12 cellular contexts compared by ENCODE assay signal in genomic region chr13:97268772-97269171, GRCh38. TPM values are rescaled to one million over a fixed set of nuclear protein-coding genes. Genes with fewer than 3 reads are reported as not detected.
DNase-seq lines count a peak whose midpoint lies in the region; ATAC-seq, FAIRE-seq and TF ChIP-seq lines count a peak whose summit lies in the region.
"Had no signal": no experiment of that assay in that cellular context is flagged by ENCODE, and none has a peak within 500 bp of the region (broad histone marks: within the 10 kb centered on the region; RNA-seq: fewer than 3 reads in every experiment).

No MANE protein-coding gene starts in this region.

- H3K4me2 ChIP-seq in keratinocyte (ENCODE audit: control insufficient read depth, extremely low read depth, insufficient read depth, low read depth, low read length), result peak overlapping the region; percentile 55

- no peaks in the 10 kb centered on the region for H3K9me3 ChIP-seq in keratinocyte (ENCODE audit: control insufficient read depth, low read depth, low read length)
- no peaks in the 10 kb centered on the region for H3K9me3 ChIP-seq in upper lobe of right lung
- H3K9me3 ChIP-seq: BLaER1 treated with 17β-estradiol and CSF1 and Interleukin-3, amounts not matched to agents 10 nM and 100 nM; HAP-1 had no signal

- H3K27me3 Mint-ChIP-seq in activated CD4-positive, alpha-beta T cell treated with anti-CD3 and anti-CD28 coated beads, Interleukin-2, amount 10 ng/mL, durations not matched to agents 7 days and 5 days, result no peaks in the 10 kb centered on the region

- in situ Hi-C loops in SK-MEL-5 (cut with HindIII; ENCODE audit: low pct_unique_long_range_greater_than_20kb, low sequenced_read_pairs), result no loop called here

- H3K36me3 Mint-ChIP-seq in activated CD4-positive, alpha-beta T cell treated with anti-CD3 and anti-CD28 coated beads, Interleukin-2, amount 10 ng/mL, durations not matched to agents 7 days and 5 days (ENCODE audit: low read depth), result peaks cover 2% of the 10 kb centered on the region

- no peaks in the 10 kb centered on the region for H3K9me1 ChIP-seq in keratinocyte (ENCODE audit: control insufficient read depth, extremely low read depth, insufficient read depth, low read length)

- POLR2A ChIA-PET in activated CD4-positive, alpha-beta T cell treated with anti-CD3 and anti-CD28 coated beads, Interleukin-2, amount 10 ng/mL, durations not matched to agents 7 days and 5 days (lab: Charles Lee), result interaction anchor here (0.6 kb wide), 1 partner anchor 34 kb away, joined by 3 read pairs; no protein-coding TSS in a partner anchor

- ATAC-seq in sciatic nerve (peak; percentile 43), upper lobe of right lung (no peak)

- H3K36me3 ChIP-seq in keratinocyte (ENCODE audit: control insufficient read depth in 2 of 2, extremely low read depth in 1 of 2, insufficient read depth in 2 of 2, low read length in 2 of 2) (peaks cover 0 to 3% of the 10 kb centered on the region in 2 experiments), upper lobe of right lung (no peaks in the 10 kb centered on the region)
- H3K36me3 ChIP-seq: HAP-1 had no signal

- no peaks in the 10 kb centered on the region for H3K9me3 Mint-ChIP-seq in activated CD4-positive, alpha-beta T cell treated with anti-CD3 and anti-CD28 coated beads, Interleukin-2, amount 10 ng/mL, durations not matched to agents 7 days and 5 days

- intact Hi-C loops in sciatic nerve (cut with DNase I) (no loop called here), upper lobe of right lung (cut with DNase I) (no loop called here)

- TF ChIP-seq CTCF in keratinocyte (optimal IDR thresholded peaks at IDR 0.05 in 1 of 3, IDR thresholded peaks at IDR 0.05 in 1 of 3, conservative IDR thresholded peaks at IDR 0.05 in 1 of 3; ENCODE audit: extremely low read depth in 1 of 3, insufficient read depth in 2 of 3, low read length in 3 of 3) (peak; percentile 22 to 61 (median 33)), upper lobe of right lung (IDR thresholded peaks at IDR 0.05) (no peak)

- H3K9ac ChIP-seq in keratinocyte (ENCODE audit: control insufficient read depth, extremely low read depth, insufficient read depth, low read length), result peak overlapping the region; percentile 8
- H3K9ac ChIP-seq: BLaER1 treated with 17β-estradiol and CSF1 and Interleukin-3, amounts not matched to agents 10 nM and 100 nM had no signal

- peaks cover 5% of the 10 kb centered on the region for H3K4me1 Mint-ChIP-seq in activated CD4-positive, alpha-beta T cell treated with anti-CD3 and anti-CD28 coated beads, Interleukin-2, amount 10 ng/mL, durations not matched to agents 7 days and 5 days

- H3K79me2 ChIP-seq in keratinocyte (ENCODE audit: control insufficient read depth, insufficient read depth, low read length), result peaks cover 23% of the 10 kb centered on the region

- no peak for FAIRE-seq in keratinocyte (lab: Jason Lieb, UNC)

- peaks cover 37% of the 10 kb centered on the region for H3K4me1 ChIP-seq in keratinocyte (ENCODE audit: control insufficient read depth, extremely low read depth, insufficient read depth, low read length)
- peaks cover 63% of the 10 kb centered on the region for H3K4me1 ChIP-seq in upper lobe of right lung

- dilution Hi-C loops in keratinocyte (cut with MboI; ENCODE audit: extremely low pct_ligation_motif_present, low sequenced_read_pairs), result no loop called here

- H3K27ac ChIP-seq in cingulate gyrus (ENCODE audit: low read depth, low read length) (peak overlapping the region; percentile 19), keratinocyte (ENCODE audit: control insufficient read depth, insufficient read depth, low read length) (peak overlapping the region; percentile 41), upper lobe of right lung (no peak overlapping the region)
- H3K27ac ChIP-seq: BLaER1 treated with 17β-estradiol and CSF1 and Interleukin-3, amounts not matched to agents 10 nM and 100 nM had no signal

- CTCF ChIA-PET in activated CD4-positive, alpha-beta T cell treated with anti-CD3 and anti-CD28 coated beads, Interleukin-2, amount 10 ng/mL, durations not matched to agents 7 days and 5 days (lab: Charles Lee), result no interaction called here

- H4K20me1 ChIP-seq in keratinocyte (ENCODE audit: control insufficient read depth, extremely low read depth, insufficient read depth, low read length), result no peaks in the 10 kb centered on the region

- H3K4me3 Mint-ChIP-seq in activated CD4-positive, alpha-beta T cell treated with anti-CD3 and anti-CD28 coated beads, Interleukin-2, amount 10 ng/mL, durations not matched to agents 7 days and 5 days, result no peak overlapping the region

- DNase-seq in SK-MEL-5 (ENCODE audit: low read depth, low spot score) (peak; percentile 21), keratinocyte (ENCODE audit: low read depth, low spot score) (no peak), sciatic nerve (ENCODE audit: low spot score) (no peak), NCI-H510A treated with DMSO at 0.1 percent for 48 hours (lab: John Stamatoyannopoulos, UW) (no peak), AG20443 (ENCODE audit: low spot score) (no peak), upper lobe of right lung (no peak)
- no peak for DNase-seq in activated CD4-positive, alpha-beta T cell treated with anti-CD3 and anti-CD28 coated beads, Interleukin-2, amount 10 ng/mL, durations not matched to agents 7 days and 5 days
- DNase-seq: activated CD4-positive, alpha-beta T cell treated with anti-CD3 and anti-CD28 coated beads for 1 hour; activated T-cell treated with anti-CD3 and anti-CD28 coated beads, Interleukin-2, amount 50 U/mL, for 48 hours had no signal

- H3K4me3 ChIP-seq in keratinocyte (ENCODE audit: control insufficient read depth in 2 of 3, extremely low read depth in 1 of 3, insufficient read depth in 2 of 3, low read depth in 1 of 3, low read length in 3 of 3), result no peak overlapping the region
- no peak overlapping the region for H3K4me3 ChIP-seq in upper lobe of right lung
- H3K4me3 ChIP-seq: BLaER1 treated with 17β-estradiol and CSF1 and Interleukin-3, amounts not matched to agents 10 nM and 100 nM; HAP-1 had no signal

- no peaks in the 10 kb centered on the region for H3K27me3 ChIP-seq in keratinocyte (ENCODE audit: control insufficient read depth, extremely low read depth, insufficient read depth, low read length)
- H3K27me3 ChIP-seq in upper lobe of right lung, result no peaks in the 10 kb centered on the region
- H3K27me3 ChIP-seq: BLaER1 treated with 17β-estradiol and CSF1 and Interleukin-3, amounts not matched to agents 10 nM and 100 nM had no signal

- no peak overlapping the region for H2AFZ ChIP-seq in keratinocyte (ENCODE audit: control insufficient read depth, low read length)

- no peak overlapping the region for H3K27ac Mint-ChIP-seq in activated CD4-positive, alpha-beta T cell treated with anti-CD3 and anti-CD28 coated beads, Interleukin-2, amount 10 ng/mL, durations not matched to agents 7 days and 5 days

RNA-seq across cellular contexts. Expression of gene MBNL2, which starts 46.6 kb away (rescaled TPM):
- 13.8 and 17.9 TPM in 2 replicates for total RNA-seq in SK-MEL-5 (2014; rRNA removed; shearing (Covaris generic))
- polyA plus RNA-seq in SK-MEL-5 (2015; cell fraction: cytosol; rRNA removed), result 16.2 and 25.3 TPM in 2 replicates
- 14.8 and 17.1 TPM in 2 replicates for polyA plus RNA-seq in SK-MEL-5 (2015; cell fraction: nucleus; rRNA removed)
- 19.3 to 28.4 TPM (median 22.2 TPM) in 3 replicates for polyA plus RNA-seq in keratinocyte
- polyA plus RNA-seq in keratinocyte (2011; ENCODE audit: low read depth), result 14.7 TPM
- 16.1 and 24.4 TPM in 2 replicates for polyA plus RNA-seq in keratinocyte (2011; cell fraction: cytosol; rRNA removed)
- polyA plus RNA-seq in keratinocyte (2011; cell fraction: nucleus; rRNA removed), result 26.1 and 29.2 TPM in 2 replicates
- 13.4 and 18.6 TPM in 2 replicates for polyA plus RNA-seq in keratinocyte (2012; ENCODE audit: low replicate concordance)
- 20.2 to 86.3 TPM (median 68.7 TPM) in 3 replicates for polyA minus RNA-seq in keratinocyte
- polyA minus RNA-seq in keratinocyte (2011; cell fraction: cytosol; rRNA and poly(A)+ RNA removed), result 22.8 TPM
- 28.5 and 52.8 TPM in 2 replicates for polyA minus RNA-seq in keratinocyte (2011; cell fraction: nucleus; rRNA and poly(A)+ RNA removed)
- total RNA-seq in sciatic nerve, result 102 TPM
- 10 to 100 TPM; 13.4 to 15.5 TPM for total RNA-seq in activated CD4-positive, alpha-beta T cell treated with anti-CD3 and anti-CD28 coated beads, Interleukin-2, amount 10 ng/mL, durations not matched to agents 7 days and 5 days
- total RNA-seq in upper lobe of right lung, result 60.6 TPM
